31 cellular contexts compared by ENCODE assay signal in genomic region chr3:31861839-31862238, GRCh38.
"Had no signal": no experiment of that assay in that cellular context is flagged by ENCODE, and none has a peak within 500 bp of the region (broad histone marks: within the 10 kb centered on the region; RNA-seq: fewer than 3 reads in every experiment).

No MANE protein-coding gene starts in this region.

- H3K4me3 ChIP-seq: ascending aorta, cardiac muscle cell, coronary artery, dorsolateral prefrontal cortex, gastrocnemius medialis, pancreas, prostate gland, sigmoid colon, stomach, thyroid gland, upper lobe of left lung, vagina had no signal

- H3K4me3 Mint-ChIP-seq: activated naive CD4-positive, alpha-beta T cell treated with anti-CD3 and anti-CD28 coated beads for 36 hours; activated naive CD8-positive, alpha-beta T cell treated with anti-CD3 and anti-CD28 coated beads, Interleukin-2, amount 10 ng/mL, durations not matched to agents 7 days and 5 days; activated T-helper 1 cell treated with anti-CD3 and anti-CD28 coated beads, Interleukin-12 subunit alpha, Interleukin-12 subunit beta, Interleukin-2, Interleukin-4 antibody, amounts not matched to agents 30 ng/mL and 10 ng/mL and 1 ng/mL, durations not matched to agents 14 hours and 24 hours and 36 hours; brain; nephron progenitor cell; stimulated activated effector memory CD8-positive, alpha-beta T cell treated with anti-CD3 and anti-CD28 coated beads, Interleukin-12 subunit alpha, Interleukin-12 subunit beta, amount 100 ng/mL, for 72 hours had no signal

- H3K36me3 Mint-ChIP-seq: activated naive CD8-positive, alpha-beta T cell treated with anti-CD3 and anti-CD28 coated beads, Interleukin-2, amount 10 ng/mL, durations not matched to agents 7 days and 5 days; brain; stimulated activated effector memory CD8-positive, alpha-beta T cell treated with anti-CD3 and anti-CD28 coated beads, Interleukin-12 subunit alpha, Interleukin-12 subunit beta, amount 100 ng/mL, for 72 hours had no signal

- H3K4me1 ChIP-seq: ascending aorta, gastrocnemius medialis, pancreas, prostate gland, sigmoid colon, thyroid gland, upper lobe of left lung, vagina had no signal

- DNase-seq: activated CD4-positive, alpha-beta T cell treated with anti-CD3 and anti-CD28 coated beads for 48 hours; activated CD4-positive, alpha-beta T cell treated with anti-CD3 and anti-CD28 coated beads, Interleukin-2, amount 50 U/mL, for 48 hours; activated CD8-positive, alpha-beta memory T cell treated with anti-CD3 and anti-CD28 coated beads for 24 hours; activated effector memory CD4-positive, alpha-beta T cell treated with anti-CD3 and anti-CD28 coated beads, Interleukin-2, amount 50 U/mL, for 16 hours; activated naive CD4-positive, alpha-beta T cell treated with anti-CD3 and anti-CD28 coated beads for 36 hours; activated naive CD8-positive, alpha-beta T cell treated with anti-CD3 and anti-CD28 coated beads, Interleukin-2, amount 10 ng/mL, durations not matched to agents 7 days and 5 days; dorsolateral prefrontal cortex; effector memory CD4-positive, alpha-beta T cell; erythroblast; gastrocnemius medialis; hippocampal formation; left cardiac atrium; left ventricle myocardium superior; nephron progenitor cell; pancreas; retina; sigmoid colon; small intestine; stimulated activated CD4-positive, alpha-beta T cell treated with anti-CD3 and anti-CD28 coated beads, Interleukin-4, amount 100 ng/mL, for 24 hours; stomach; thyroid gland; upper lobe of left lung had no signal

- H3K9me3 Mint-ChIP-seq: activated naive CD4-positive, alpha-beta T cell treated with anti-CD3 and anti-CD28 coated beads for 36 hours; activated naive CD8-positive, alpha-beta T cell treated with anti-CD3 and anti-CD28 coated beads, Interleukin-2, amount 10 ng/mL, durations not matched to agents 7 days and 5 days; activated T-helper 1 cell treated with anti-CD3 and anti-CD28 coated beads, Interleukin-12 subunit alpha, Interleukin-12 subunit beta, Interleukin-2, Interleukin-4 antibody, amounts not matched to agents 30 ng/mL and 10 ng/mL and 1 ng/mL, durations not matched to agents 14 hours and 24 hours and 36 hours; nephron progenitor cell; stimulated activated effector memory CD8-positive, alpha-beta T cell treated with anti-CD3 and anti-CD28 coated beads, Interleukin-12 subunit alpha, Interleukin-12 subunit beta, amount 100 ng/mL, for 72 hours had no signal

- H3K27ac ChIP-seq: ascending aorta, cardiac muscle cell, coronary artery, dorsolateral prefrontal cortex, gastrocnemius medialis, neutrophil, pancreas, prostate gland, sigmoid colon, stomach, thyroid gland, upper lobe of left lung, vagina had no signal

- ATAC-seq: gastrocnemius medialis; left cardiac atrium; left ventricle myocardium superior; pancreas; stimulated activated effector memory CD8-positive, alpha-beta T cell treated with anti-CD3 and anti-CD28 coated beads, Interleukin-12 subunit alpha, Interleukin-12 subunit beta, amount 100 ng/mL, for 72 hours had no signal

- H3K27me3 ChIP-seq: ascending aorta, cardiac muscle cell, dorsolateral prefrontal cortex, gastrocnemius medialis, neutrophil, pancreas, sigmoid colon, stomach, thyroid gland, upper lobe of left lung, vagina had no signal

- H3K4me1 Mint-ChIP-seq: activated naive CD8-positive, alpha-beta T cell treated with anti-CD3 and anti-CD28 coated beads, Interleukin-2, amount 10 ng/mL, durations not matched to agents 7 days and 5 days; stimulated activated effector memory CD8-positive, alpha-beta T cell treated with anti-CD3 and anti-CD28 coated beads, Interleukin-12 subunit alpha, Interleukin-12 subunit beta, amount 100 ng/mL, for 72 hours had no signal

- H3K27ac Mint-ChIP-seq: activated naive CD4-positive, alpha-beta T cell treated with anti-CD3 and anti-CD28 coated beads for 36 hours; activated naive CD8-positive, alpha-beta T cell treated with anti-CD3 and anti-CD28 coated beads, Interleukin-2, amount 10 ng/mL, durations not matched to agents 7 days and 5 days; activated T-helper 1 cell treated with anti-CD3 and anti-CD28 coated beads, Interleukin-12 subunit alpha, Interleukin-12 subunit beta, Interleukin-2, Interleukin-4 antibody, amounts not matched to agents 30 ng/mL and 10 ng/mL and 1 ng/mL, durations not matched to agents 14 hours and 24 hours and 36 hours; nephron progenitor cell; stimulated activated effector memory CD8-positive, alpha-beta T cell treated with anti-CD3 and anti-CD28 coated beads, Interleukin-12 subunit alpha, Interleukin-12 subunit beta, amount 100 ng/mL, for 72 hours had no signal

- H3K36me3 ChIP-seq: ascending aorta, cardiac muscle cell, gastrocnemius medialis, neutrophil, pancreas, prostate gland, sigmoid colon, stomach, thyroid gland, upper lobe of left lung, vagina had no signal

- H3K9me3 ChIP-seq: ascending aorta, gastrocnemius medialis, neutrophil, pancreas, prostate gland, sigmoid colon, stomach, thyroid gland, upper lobe of left lung, vagina had no signal
